Comparison of ENCODE assay signal across 20 cellular contexts in genomic region chr16:81731636-81732035, GRCh38.
"Had no signal": no experiment of that assay in that cellular context is flagged by ENCODE, and none has a peak within 500 bp of the region (broad histone marks: within the 10 kb centered on the region; RNA-seq: fewer than 3 reads in every experiment).

No MANE protein-coding gene starts in this region.

- FAIRE-seq: islet of Langerhans had no signal

- H3K36me3 Mint-ChIP-seq: activated CD4-positive, alpha-beta memory T cell treated with anti-CD3 and anti-CD28 coated beads for 36 hours; activated naive CD8-positive, alpha-beta T cell treated with anti-CD3 and anti-CD28 coated beads, Interleukin-2, amount 10 ng/mL, durations not matched to agents 7 days and 5 days; memory B cell; naive B cell had no signal

- DNase-seq: activated B cell treated with CpG ODN at 0.5 μM for 24 hours; activated CD4-positive, alpha-beta memory T cell treated with anti-CD3 and anti-CD28 coated beads for 36 hours; activated CD4-positive, alpha-beta T cell treated with anti-CD3 and anti-CD28 coated beads for 4 hours; activated effector memory CD4-positive, alpha-beta T cell treated with Interleukin-2 at 50 U/mL for 16 hours; activated naive CD4-positive, alpha-beta T cell treated with anti-CD3 and anti-CD28 coated beads for 36 hours; activated naive CD8-positive, alpha-beta T cell treated with anti-CD3 and anti-CD28 coated beads, Interleukin-2, amount 10 ng/mL, durations not matched to agents 7 days and 5 days; activated T-cell treated with anti-CD3 and anti-CD28 coated beads, Interleukin-2, amount 50 U/mL, for 72 hours; amniotic stem cell; cortex of kidney; endodermal cell; heart left ventricle; mucosa of descending colon; naive B cell; spleen; stimulated activated CD4-positive, alpha-beta T cell treated with anti-CD3 and anti-CD28 coated beads, Interleukin-4, amount 100 ng/mL, for 24 hours; stimulated activated naive CD4-positive, alpha-beta T cell treated with Interleukin-2 at 50 U/mL for 16 hours had no signal

- H3K4me3 ChIP-seq: mucosa of descending colon, spleen had no signal

- H3K36me3 ChIP-seq: heart left ventricle, spleen had no signal

- H3K9me3 Mint-ChIP-seq: activated B cell treated with CpG ODN at 0.5 μM for 24 hours; activated CD4-positive, alpha-beta memory T cell treated with anti-CD3 and anti-CD28 coated beads for 36 hours; activated naive CD4-positive, alpha-beta T cell treated with anti-CD3 and anti-CD28 coated beads for 36 hours; activated naive CD8-positive, alpha-beta T cell treated with anti-CD3 and anti-CD28 coated beads, Interleukin-2, amount 10 ng/mL, durations not matched to agents 7 days and 5 days; activated T-cell treated with anti-CD3 and anti-CD28 coated beads, Interleukin-2, amount 50 U/mL, for 72 hours; endodermal cell; neural crest cell had no signal

- H3K9me3 ChIP-seq: heart left ventricle, mucosa of descending colon, spleen had no signal

- ATAC-seq: heart left ventricle, mucosa of descending colon had no signal

- H3K27me3 ChIP-seq: heart left ventricle, spleen had no signal

- H3K27me3 Mint-ChIP-seq: activated B cell treated with CpG ODN at 0.5 μM for 24 hours; activated CD4-positive, alpha-beta memory T cell treated with anti-CD3 and anti-CD28 coated beads for 36 hours; memory B cell; naive B cell had no signal

- H3K4me3 Mint-ChIP-seq: activated CD4-positive, alpha-beta memory T cell treated with anti-CD3 and anti-CD28 coated beads for 36 hours; neural crest cell had no signal

- H3K27ac Mint-ChIP-seq: activated CD4-positive, alpha-beta memory T cell treated with anti-CD3 and anti-CD28 coated beads for 36 hours; activated naive CD8-positive, alpha-beta T cell treated with anti-CD3 and anti-CD28 coated beads, Interleukin-2, amount 10 ng/mL, durations not matched to agents 7 days and 5 days; activated T-cell treated with anti-CD3 and anti-CD28 coated beads, Interleukin-2, amount 50 U/mL, for 72 hours; progenitor cell of endocrine pancreas had no signal
